ENCODE assay signal across 13 cellular contexts in the genomic region with DNA sequence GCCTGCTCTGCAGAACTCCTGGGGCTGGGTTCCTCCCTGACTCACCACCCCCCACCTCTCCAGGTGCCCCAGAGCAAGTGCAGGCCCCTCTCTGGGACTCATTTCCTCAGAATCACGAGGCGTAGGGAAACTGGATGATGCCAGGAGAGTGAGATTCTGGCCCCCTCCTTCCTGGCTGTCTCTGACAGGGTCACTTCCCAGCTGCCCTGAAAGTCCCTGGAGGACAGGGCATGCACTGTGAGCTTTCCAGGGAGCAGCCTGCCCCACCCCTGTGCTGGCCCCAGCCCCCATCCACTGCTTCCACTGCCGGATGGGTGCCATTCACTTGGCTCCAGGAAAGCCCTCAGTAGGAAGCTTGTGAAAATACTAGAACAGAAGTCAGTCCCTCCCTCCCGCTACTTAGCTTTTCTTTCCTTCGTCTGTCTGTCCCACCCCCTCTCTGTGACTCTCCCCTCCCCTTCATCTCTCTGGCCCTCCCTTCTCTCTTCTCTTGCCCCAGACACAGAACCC. TPM values are rescaled to one million over a fixed set of nuclear protein-coding genes. Genes with fewer than 3 reads are reported as not detected.
DNase-seq lines count a peak whose midpoint lies in the region; ATAC-seq and TF ChIP-seq lines count a peak whose summit lies in the region.
"Had no signal": no experiment of that assay in that cellular context is flagged by ENCODE, and none has a peak within 500 bp of the region (broad histone marks: within the 10 kb centered on the region; RNA-seq: fewer than 3 reads in every experiment).

No MANE protein-coding gene starts in this region.

- H3K9me3 ChIP-seq in sigmoid colon: no peaks in the 10 kb centered on the region

- WGBS in sigmoid colon, 2 donors: 32 to 39% methylated on average over 5 of the region's 5 CpGs

- H3K4me3 ChIP-seq in sigmoid colon: no peak overlapping the region

- H3K27ac ChIP-seq in sigmoid colon: peak overlapping the region; percentile 88 to 97 (median 94)

- H3K27me3 Mint-ChIP-seq in HFFc6 (ENCODE audit: insufficient read depth): peaks cover 10% of the 10 kb centered on the region
- H3K27me3 Mint-ChIP-seq in activated naive CD8-positive, alpha-beta T cell treated with anti-CD3 and anti-CD28 coated beads for 36 hours: no peaks in the 10 kb centered on the region
- H3K27me3 Mint-ChIP-seq: natural killer cell treated with Interleukin-12 subunit alpha and Interleukin-12 subunit beta and Interleukin-15 and Interleukin-18, amount 100 ng/mL, for 72 hours had no signal

- TF ChIP-seq EP300 in sigmoid colon (IDR thresholded peaks at IDR 0.05): no peak

- H3K27ac Mint-ChIP-seq in HFFc6: peak overlapping the region; percentile 34; the same call in 1 of the 2 replicates
- H3K27ac Mint-ChIP-seq in activated naive CD8-positive, alpha-beta T cell treated with anti-CD3 and anti-CD28 coated beads for 36 hours: peak overlapping the region; percentile 36
- H3K27ac Mint-ChIP-seq: natural killer cell treated with Interleukin-12 subunit alpha and Interleukin-12 subunit beta and Interleukin-15 and Interleukin-18, amount 100 ng/mL, for 72 hours had no signal

- intact Hi-C loops in left ventricle myocardium superior (cut with micrococcal nuclease): no loop called here
- intact Hi-C loops in sigmoid colon (cut with DNase I): loop anchor here (10.0 kb wide), 1 partner anchor 228 kb away; a partner anchor contains a TSS

- ATAC-seq in left ventricle myocardium superior (peak; percentile 40), GM18873 (IDR thresholded peaks at IDR 0.05; ENCODE audit: low FRiP score, unreplicated experiment) (no peak), GM19023 (IDR thresholded peaks at IDR 0.05; ENCODE audit: unreplicated experiment) (no peak)
- ATAC-seq: natural killer cell treated with Interleukin-12 subunit alpha and Interleukin-12 subunit beta and Interleukin-15 and Interleukin-18, amount 100 ng/mL, for 72 hours had no signal

- peaks cover 50% of the 10 kb centered on the region for H3K4me1 Mint-ChIP-seq in HFFc6 (ENCODE audit: low read depth)
- H3K4me1 Mint-ChIP-seq in activated naive CD8-positive, alpha-beta T cell treated with anti-CD3 and anti-CD28 coated beads for 36 hours: peaks cover 12% of the 10 kb centered on the region

- no peak for TF ChIP-seq POLR2A in sigmoid colon (IDR thresholded peaks at IDR 0.05)

- DNase-seq in HFFc6: no peak
- DNase-seq in activated naive CD8-positive, alpha-beta T cell treated with anti-CD3 and anti-CD28 coated beads for 36 hours: no peak
- peak; percentile 73 for DNase-seq in left ventricle myocardium superior
- no peak for DNase-seq in sigmoid colon
- no peak for DNase-seq in HuH-7 (ENCODE audit: low spot score)
- DNase-seq in activated effector memory CD4-positive, alpha-beta T cell treated with Interleukin-2 at 50 U/mL for 16 hours: no peak
- DNase-seq: activated naive CD4-positive, alpha-beta T cell; foreskin melanocyte; NCI-H748 treated with DMSO at 0.1 percent for 48 hours had no signal

- TF ChIP-seq CTCF in HFFc6 (IDR thresholded peaks at IDR 0.05) (no peak), sigmoid colon (IDR thresholded peaks at IDR 0.05) (no peak)

- peaks cover 0 to 87% (median 74%) of the 10 kb centered on the region in 4 donors for H3K4me1 ChIP-seq in sigmoid colon

- H3K4me3 Mint-ChIP-seq in HFFc6: no peak overlapping the region
- H3K4me3 Mint-ChIP-seq in activated naive CD8-positive, alpha-beta T cell treated with anti-CD3 and anti-CD28 coated beads for 36 hours: no peak overlapping the region
- H3K4me3 Mint-ChIP-seq: natural killer cell treated with Interleukin-12 subunit alpha and Interleukin-12 subunit beta and Interleukin-15 and Interleukin-18, amount 100 ng/mL, for 72 hours had no signal

- H3K27me3 ChIP-seq in sigmoid colon: no peaks in the 10 kb centered on the region

- H3K36me3 Mint-ChIP-seq in HFFc6 (ENCODE audit: low read depth): peaks cover 24% of the 10 kb centered on the region
- peaks cover 25% of the 10 kb centered on the region for H3K36me3 Mint-ChIP-seq in activated naive CD8-positive, alpha-beta T cell treated with anti-CD3 and anti-CD28 coated beads for 36 hours
- H3K36me3 Mint-ChIP-seq: natural killer cell treated with Interleukin-12 subunit alpha and Interleukin-12 subunit beta and Interleukin-15 and Interleukin-18, amount 100 ng/mL, for 72 hours had no signal

- H3K9me3 Mint-ChIP-seq in HFFc6: no peaks in the 10 kb centered on the region
- no peaks in the 10 kb centered on the region for H3K9me3 Mint-ChIP-seq in activated naive CD8-positive, alpha-beta T cell treated with anti-CD3 and anti-CD28 coated beads for 36 hours
- H3K9me3 Mint-ChIP-seq: natural killer cell treated with Interleukin-12 subunit alpha and Interleukin-12 subunit beta and Interleukin-15 and Interleukin-18, amount 100 ng/mL, for 72 hours had no signal

- peaks cover 14 to 52% (median 18%) of the 10 kb centered on the region in 4 donors for H3K36me3 ChIP-seq in sigmoid colon

RNA-seq across cellular contexts. Expression of a gene that starts 10.4 kb away (rescaled TPM):
- total RNA-seq in HFFc6 (2021; fragmentation: NEBNext Ultra II Directional; extraction: Animal tissue kit (Norgen Biotek cat#: 25700)): not detected
- not detected for total RNA-seq in activated naive CD8-positive, alpha-beta T cell treated with anti-CD3 and anti-CD28 coated beads for 36 hours
- not detected for total RNA-seq in left ventricle myocardium superior
- 100 to 1,000 TPM; 161 to 184 (median 170) TPM for total RNA-seq in sigmoid colon
- 10 to 100 TPM in 1 of 3 donors, 1 to 10 TPM in 1, not detected in 1; 6.0 to 14.4 TPM for polyA plus RNA-seq in sigmoid colon
- total RNA-seq: Daoy; natural killer cell treated with Interleukin-12 subunit alpha and Interleukin-12 subunit beta and Interleukin-15 and Interleukin-18, amount 100 ng/mL, for 72 hours had no signal

RNA-seq across cellular contexts. Expression of a gene that starts 44.9 kb away (rescaled TPM):
- total RNA-seq in HFFc6 (2021; fragmentation: NEBNext Ultra II Directional; extraction: Animal tissue kit (Norgen Biotek cat#: 25700)): 1 to 10 TPM; 1.8 to 4.0 (median 2.1) TPM
- under 1 TPM; 0.60 to 0.66 TPM for total RNA-seq in activated naive CD8-positive, alpha-beta T cell treated with anti-CD3 and anti-CD28 coated beads for 36 hours
- 8.3 TPM for total RNA-seq in left ventricle myocardium superior
- 10 to 100 TPM; 55.4 to 76.4 (median 67.4) TPM for total RNA-seq in sigmoid colon
- 100 to 1,000 TPM in 1 of 3 donors, 10 to 100 TPM in 2; 43.0 to 100 (median 70.9) TPM for polyA plus RNA-seq in sigmoid colon

Comparison
In these comparisons a context has a peak if more than half of its experiments do, and no peak if none do; other contexts are left out.
1. RNA of a gene that starts 10.4 kb away (total RNA-seq): 161 to 184 TPM in sigmoid colon; not detected in left ventricle myocardium superior (single experiment), not detected in activated naive CD8-positive, alpha-beta T cell treated with anti-CD3 and anti-CD28 coated beads for 36 hours and not detected in HFFc6; every median in the first group is over 100 times any median in the second.